Comparison of ENCODE assay signal across 1 cellular context in genomic region chr17:41530062-41531048, GRCh38.
TF ChIP-seq lines count a peak whose summit lies in the region.

No MANE protein-coding gene starts in this region.

TF ChIP-seq in K562, 482 proteins besides CTCF, POLR2A, EP300 and RAD21 (continued from another document and continues in another):
- TF ChIP-seq DLX4 (CRISPR knock-in tag; IDR thresholded peaks at IDR 0.05): no peak
- TF ChIP-seq ZNF280B (CRISPR knock-in tag; IDR thresholded peaks at IDR 0.05): no peak
- TF ChIP-seq ZNF212 (CRISPR knock-in tag; IDR thresholded peaks at IDR 0.05): 0 out of 2 replicates have a peak, but pooled peaks have one; percentile 24
- peak; percentile 66; the same call in 1 of the 2 replicates for TF ChIP-seq TEAD4 (IDR thresholded peaks at IDR 0.05; ENCODE audit: low read length)
- no peak for TF ChIP-seq TEAD4 (CRISPR knock-in tag; IDR thresholded peaks at IDR 0.05; ENCODE audit: borderline replicate concordance)
- no peak for TF ChIP-seq FOXK2 (conservative IDR thresholded peaks at IDR 0.05 in 1 of 2, IDR thresholded peaks at IDR 0.05 in 1 of 2; ENCODE audit: low read depth in 2 of 2)
- TF ChIP-seq U2AF1 (optimal IDR thresholded peaks at IDR 0.05; ENCODE audit: low read depth, low read length): no peak
- peak; percentile 15 for TF ChIP-seq SMAD4 (CRISPR knock-in tag; conservative IDR thresholded peaks at IDR 0.05)
- TF ChIP-seq HOXB6 (CRISPR knock-in tag; IDR thresholded peaks at IDR 0.05; ENCODE audit: borderline replicate concordance): 0 out of 2 replicates have a peak, but pooled peaks have one; percentile 46
- no peak for TF ChIP-seq ETV5 (CRISPR knock-in tag; IDR thresholded peaks at IDR 0.05; ENCODE audit: low read depth)
- no peak; the same call in 1 of the 2 replicates for TF ChIP-seq TRIM28 (IDR thresholded peaks at IDR 0.05)
- no peak for TF ChIP-seq GABPB2 (CRISPR knock-in tag; conservative IDR thresholded peaks at IDR 0.05)
- TF ChIP-seq SP2 (IDR thresholded peaks at IDR 0.05; ENCODE audit: extremely low read depth, low read depth, low read length, poor library complexity, severe bottlenecking): no peak
- no peak for TF ChIP-seq HNRNPL (IDR thresholded peaks at IDR 0.05; ENCODE audit: low read depth, low read length)
- no peak for TF ChIP-seq ZNF740 (CRISPR knock-in tag; IDR thresholded peaks at IDR 0.05)
- TF ChIP-seq ZNF740 (tag; IDR thresholded peaks at IDR 0.05): no peak
- no peak for TF ChIP-seq STAT5B (CRISPR knock-in tag; IDR thresholded peaks at IDR 0.05)
- no peak for TF ChIP-seq KHSRP (IDR thresholded peaks at IDR 0.05)
- no peak for TF ChIP-seq CCAR2 (IDR thresholded peaks at IDR 0.05; ENCODE audit: low read depth, low read length)
- TF ChIP-seq TSHZ1 (CRISPR knock-in tag; IDR thresholded peaks at IDR 0.05): no peak
- TF ChIP-seq GATAD2B (IDR thresholded peaks at IDR 0.05; ENCODE audit: borderline replicate concordance): peak; percentile 89
- TF ChIP-seq NCOA1 (IDR thresholded peaks at IDR 0.05; ENCODE audit: low read depth): 0 out of 2 replicates have a peak, but pooled peaks have one; percentile 33
- no peak for TF ChIP-seq RBM17 (IDR thresholded peaks at IDR 0.05; ENCODE audit: borderline replicate concordance, low read depth, low read length)
- TF ChIP-seq TFE3 (CRISPR knock-in tag; IDR thresholded peaks at IDR 0.05): no peak; the same call in 1 of the 2 replicates
- TF ChIP-seq TAF9B (IDR thresholded peaks at IDR 0.05; ENCODE audit: partially characterized antibody): peak; percentile 51
- no peak for TF ChIP-seq FOXP4 (CRISPR knock-in tag; IDR thresholded peaks at IDR 0.05; ENCODE audit: borderline replicate concordance)
- no peak for TF ChIP-seq SNRNP70 (optimal IDR thresholded peaks at IDR 0.05; ENCODE audit: low read depth, low read length)
- TF ChIP-seq ATF1 (CRISPR knock-in tag; IDR thresholded peaks at IDR 0.05): no peak
- TF ChIP-seq ATF1 (tag; IDR thresholded peaks at IDR 0.05): peak; percentile 82
- peak; percentile 38 for TF ChIP-seq TAF1 (IDR thresholded peaks at IDR 0.05; ENCODE audit: control insufficient read depth, extremely low read depth, insufficient read depth, low read length, severe bottlenecking)
- no peak for TF ChIP-seq POLR3G (IDR thresholded peaks at IDR 0.05; ENCODE audit: extremely low read depth, insufficient read length, insufficient replicate concordance)
- peak; percentile 57 for TF ChIP-seq NFIC (IDR thresholded peaks at IDR 0.05)
- no peak for TF ChIP-seq ZFP91 (CRISPR knock-in tag; IDR thresholded peaks at IDR 0.05)
- TF ChIP-seq ZNF507 (tag; conservative IDR thresholded peaks at IDR 0.05): no peak
- TF ChIP-seq TCF7L2 (IDR thresholded peaks at IDR 0.05; ENCODE audit: low read depth, low read length): no peak
- no peak for TF ChIP-seq HDAC8 (tag; IDR thresholded peaks at IDR 0.05)
- TF ChIP-seq TAF15 (IDR thresholded peaks at IDR 0.05; ENCODE audit: low read depth, low read length): no peak
- no peak for TF ChIP-seq NR2C1 (IDR thresholded peaks at IDR 0.05)
- 0 out of 2 replicates have a peak, but pooled peaks have one; percentile 32 for TF ChIP-seq NR2C1 (tag; IDR thresholded peaks at IDR 0.05)
- peak; percentile 34 for TF ChIP-seq MAFG (tag; conservative IDR thresholded peaks at IDR 0.05)
- TF ChIP-seq MCM2 (IDR thresholded peaks at IDR 0.05; ENCODE audit: low read depth): no peak
- peak; percentile 49; the same call in 1 of the 2 replicates for TF ChIP-seq C11orf30 (IDR thresholded peaks at IDR 0.05; ENCODE audit: low read depth)
- no peak for TF ChIP-seq PRMT5 (CRISPR knock-in tag; IDR thresholded peaks at IDR 0.05)
- TF ChIP-seq ID3 (CRISPR knock-in tag; IDR thresholded peaks at IDR 0.05): no peak
- no peak for TF ChIP-seq ID3 (tag; IDR thresholded peaks at IDR 0.05)
- peak in 1 of 2 experiments; percentile 76; a peak in 2 of 4 replicates for TF ChIP-seq ZMIZ1 (IDR thresholded peaks at IDR 0.05; ENCODE audit: low read depth in 2 of 2, low read length in 2 of 2)
- no peak for TF ChIP-seq SRSF1 (IDR thresholded peaks at IDR 0.05; ENCODE audit: low read depth, low read length)
- TF ChIP-seq PCBP1 (IDR thresholded peaks at IDR 0.05; ENCODE audit: low read depth, low read length, poor library complexity, severe bottlenecking): no peak
- no peak for TF ChIP-seq ARID2 (IDR thresholded peaks at IDR 0.05)
- TF ChIP-seq ZBTB1 (CRISPR knock-in tag; IDR thresholded peaks at IDR 0.05; ENCODE audit: borderline replicate concordance, low read depth): no peak
- no peak for TF ChIP-seq SETDB1 (IDR thresholded peaks at IDR 0.05; ENCODE audit: low read length)
- TF ChIP-seq MAFK (IDR thresholded peaks at IDR 0.05; ENCODE audit: low read length): peak; percentile 43; the same call in 1 of the 2 replicates
- TF ChIP-seq SAP30 (IDR thresholded peaks at IDR 0.05; ENCODE audit: borderline replicate concordance, insufficient read depth, low read depth, low read length, poor library complexity, severe bottlenecking): no peak
- peak; percentile 99 for TF ChIP-seq SMARCA4 (IDR thresholded peaks at IDR 0.05)
- TF ChIP-seq ASH1L (IDR thresholded peaks at IDR 0.05; ENCODE audit: borderline replicate concordance, low read depth, partially characterized antibody): no peak
